ENCODE assay signal across 17 cellular contexts in genomic region chr5:173729079-173729765, GRCh38.
DNase-seq lines count a peak whose midpoint lies in the region; ATAC-seq and TF ChIP-seq lines count a peak whose summit lies in the region.
"Had no signal": no experiment of that assay in that cellular context is flagged by ENCODE, and none has a peak within 500 bp of the region (broad histone marks: within the 10 kb centered on the region; RNA-seq: fewer than 3 reads in every experiment).

No MANE protein-coding gene starts in this region.

- H3K36me3 Mint-ChIP-seq in WTC11, result peaks cover 13% of the 10 kb centered on the region

- ATAC-seq in WTC11 (peak; percentile 56), lower lobe of right lung (peak; percentile 93 to 94), HG03342 (IDR thresholded peaks at IDR 0.05; ENCODE audit: unreplicated experiment) (no peak), HG02610 (IDR thresholded peaks at IDR 0.05; ENCODE audit: unreplicated experiment) (no peak)
- ATAC-seq: PC-3 had no signal

- no peak overlapping the region for H3K27ac ChIP-seq in HEK293 (ENCODE audit: extremely low read depth, low read depth, low read length)
- H3K27ac ChIP-seq in lower lobe of right lung, result peak overlapping the region; percentile 73
- peak overlapping the region; percentile 80 to 89 (median 82) for H3K27ac ChIP-seq in thyroid gland

- intact Hi-C loops in lower lobe of right lung (cut with DNase I) (no loop called here), thyroid gland (cut with DNase I) (no loop called here)

- H3K27ac Mint-ChIP-seq in WTC11, result no peak overlapping the region

- H3K4me3 Mint-ChIP-seq in WTC11, result no peak overlapping the region

- peaks cover 27% of the 10 kb centered on the region for H3K4me1 Mint-ChIP-seq in WTC11

- 29 to 45% methylated on average over 10 of the region's 10 CpGs for WGBS in thyroid gland, 2 donors

- no peaks in the 10 kb centered on the region for H3K4me1 ChIP-seq in HEK293 (ENCODE audit: control insufficient read depth, insufficient read depth, low read length)
- H3K4me1 ChIP-seq in lower lobe of right lung, result peaks cover 12% of the 10 kb centered on the region
- peaks cover 19 to 20% of the 10 kb centered on the region in 2 donors for H3K4me1 ChIP-seq in thyroid gland

- no peaks in the 10 kb centered on the region for H3K27me3 Mint-ChIP-seq in WTC11 (ENCODE audit: low read depth)

- H3K9me3 ChIP-seq in HEK293 (ENCODE audit: control insufficient read depth, insufficient read depth, low read depth, low read length) (no peaks in the 10 kb centered on the region), lower lobe of right lung (no peaks in the 10 kb centered on the region), thyroid gland (no peaks in the 10 kb centered on the region)

- H3K27me3 ChIP-seq in lower lobe of right lung (ENCODE audit: low read depth) (no peaks in the 10 kb centered on the region), thyroid gland (no peaks in the 10 kb centered on the region)

- POLR2A ChIA-PET in HEK293 (lab: Yijun Ruan, JAX), result no interaction called here
- POLR2A ChIA-PET in WTC11 (lab: Charles Lee), result no interaction called here

- TF ChIP-seq CTCF in HEK293 (tag by site-specific recombination; IDR thresholded peaks at IDR 0.05) (no peak), WTC11 (IDR thresholded peaks at IDR 0.05) (no peak), lower lobe of right lung (IDR thresholded peaks at IDR 0.05) (no peak), thyroid gland (IDR thresholded peaks at IDR 0.05) (no peak)

- DNase-seq in WTC11 (ENCODE audit: low spot score), result peak; percentile 32
- peak; percentile 80 for DNase-seq in lower lobe of right lung
- DNase-seq in thyroid gland, result peak; percentile 90 to 93
- DNase-seq in occipital lobe (lab: John Stamatoyannopoulos, UW), result no peak
- DNase-seq: ACHN, C1 segment of cervical spinal cord, DND-41, HCEC 1CT, KBM-7, NCI-H1694, NCI-H2081 treated with DMSO at 0.1 percent for 48 hours, NCI-H510A, PC-3, RPMI8226 had no signal

- H3K4me3 ChIP-seq in HEK293 (ENCODE audit: low read depth, low read length), result no peak overlapping the region
- no peak overlapping the region for H3K4me3 ChIP-seq in lower lobe of right lung
- no peak overlapping the region for H3K4me3 ChIP-seq in thyroid gland (replicated peaks in 1 of 3)

- peak in 1 of 2 donors; percentile 48 for TF ChIP-seq POLR2A in thyroid gland (IDR thresholded peaks at IDR 0.05)

- H3K9me3 Mint-ChIP-seq in WTC11, result peaks cover 15% of the 10 kb centered on the region

- H3K36me3 ChIP-seq in HEK293 (ENCODE audit: control insufficient read depth in 2 of 2, insufficient read depth in 1 of 2, low read length in 2 of 2) (no peaks in the 10 kb centered on the region), lower lobe of right lung (no peaks in the 10 kb centered on the region), thyroid gland (no peaks in the 10 kb centered on the region)

- CTCF ChIA-PET in HEK293 (lab: Yijun Ruan, JAX), result no interaction called here
- CTCF ChIA-PET in WTC11 (lab: Charles Lee), result interaction anchor here (0.8 to 1.0 kb wide), 2 partner anchors 8 to 196 kb away, joined by 3 to 4 read pairs; no protein-coding TSS in a partner anchor

TF ChIP-seq in HEK293, 187 proteins besides CTCF, POLR2A, EP300 and RAD21:
- TF ChIP-seq, protein P1, sequence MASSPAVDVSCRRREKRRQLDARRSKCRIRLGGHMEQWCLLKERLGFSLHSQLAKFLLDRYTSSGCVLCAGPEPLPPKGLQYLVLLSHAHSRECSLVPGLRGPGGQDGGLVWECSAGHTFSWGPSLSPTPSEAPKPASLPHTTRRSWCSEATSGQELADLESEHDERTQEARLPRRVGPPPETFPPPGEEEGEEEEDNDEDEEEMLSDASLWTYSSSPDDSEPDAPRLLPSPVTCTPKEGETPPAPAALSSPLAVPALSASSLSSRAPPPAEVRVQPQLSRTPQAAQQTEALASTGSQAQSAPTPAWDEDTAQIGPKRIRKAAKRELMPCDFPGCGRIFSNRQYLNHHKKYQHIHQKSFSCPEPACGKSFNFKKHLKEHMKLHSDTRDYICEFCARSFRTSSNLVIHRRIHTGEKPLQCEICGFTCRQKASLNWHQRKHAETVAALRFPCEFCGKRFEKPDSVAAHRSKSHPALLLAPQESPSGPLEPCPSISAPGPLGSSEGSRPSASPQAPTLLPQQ (tag by site-specific recombination; IDR thresholded peaks at IDR 0.05), result no peak
- TF ChIP-seq KLF9 (tag by site-specific recombination; IDR thresholded peaks at IDR 0.05; ENCODE audit: low read depth), result peak; percentile 68

TF ChIP-seq in WTC11, 78 proteins besides CTCF, POLR2A, EP300 and RAD21:
- TF ChIP-seq, protein P2, sequence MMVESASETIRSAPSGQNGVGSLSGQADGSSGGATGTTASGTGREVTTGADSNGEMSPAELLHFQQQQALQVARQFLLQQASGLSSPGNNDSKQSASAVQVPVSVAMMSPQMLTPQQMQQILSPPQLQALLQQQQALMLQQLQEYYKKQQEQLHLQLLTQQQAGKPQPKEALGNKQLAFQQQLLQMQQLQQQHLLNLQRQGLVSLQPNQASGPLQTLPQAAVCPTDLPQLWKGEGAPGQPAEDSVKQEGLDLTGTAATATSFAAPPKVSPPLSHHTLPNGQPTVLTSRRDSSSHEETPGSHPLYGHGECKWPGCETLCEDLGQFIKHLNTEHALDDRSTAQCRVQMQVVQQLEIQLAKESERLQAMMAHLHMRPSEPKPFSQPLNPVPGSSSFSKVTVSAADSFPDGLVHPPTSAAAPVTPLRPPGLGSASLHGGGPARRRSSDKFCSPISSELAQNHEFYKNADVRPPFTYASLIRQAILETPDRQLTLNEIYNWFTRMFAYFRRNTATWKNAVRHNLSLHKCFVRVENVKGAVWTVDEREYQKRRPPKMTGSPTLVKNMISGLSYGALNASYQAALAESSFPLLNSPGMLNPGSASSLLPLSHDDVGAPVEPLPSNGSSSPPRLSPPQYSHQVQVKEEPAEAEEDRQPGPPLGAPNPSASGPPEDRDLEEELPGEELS (CRISPR knock-in tag; IDR thresholded peaks at IDR 0.05), result no peak
- peak; percentile 91 for TF ChIP-seq ZNF317 (CRISPR knock-in tag; IDR thresholded peaks at IDR 0.05; ENCODE audit: borderline replicate concordance, low read depth)
TF ChIP-seq in WTC11: peak in this region for 1.

Comparison
In these comparisons a context has a peak if more than half of its experiments do, and no peak if none do; other contexts are left out.
1. ATAC-seq: peak in WTC11 (single experiment) and lower lobe of right lung (2 of 2); none in HG03342 (single experiment) and HG02610 (single experiment).